Comparison of ENCODE assay signal across 8 cellular contexts in the genomic region with DNA sequence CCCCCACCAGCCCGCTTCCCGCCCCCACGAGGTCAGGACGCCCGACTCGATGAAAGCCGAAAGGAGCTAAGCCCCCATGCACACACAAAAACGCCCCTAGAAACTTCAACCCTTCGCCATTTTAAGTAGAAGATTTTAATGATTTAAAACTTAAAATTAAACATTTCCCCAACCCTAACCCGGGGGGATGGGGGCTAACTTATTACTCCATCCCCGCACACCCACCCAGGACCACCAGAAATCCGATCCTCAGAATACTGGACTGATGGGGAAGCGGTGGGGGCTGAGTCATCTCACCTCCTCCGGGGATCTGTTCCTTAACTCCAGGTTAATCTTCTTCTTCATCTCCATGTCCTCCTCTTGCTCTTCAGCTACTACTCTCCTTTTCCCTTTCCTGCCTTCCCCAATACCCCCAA. TPM values are rescaled to one million over a fixed set of nuclear protein-coding genes. Genes with fewer than 3 reads are reported as not detected.
DNase-seq lines count a peak whose midpoint lies in the region; ATAC-seq, FAIRE-seq and TF ChIP-seq lines count a peak whose summit lies in the region.

No MANE protein-coding gene starts in this region.

- TF ChIP-seq RAD21 in GM12878 (IDR thresholded peaks at IDR 0.05; ENCODE audit: insufficient read depth, low read depth, low read length), result no peak

- H3K4me1 Mint-ChIP-seq in type B pancreatic cell (ENCODE audit: unreplicated experiment), result peaks cover 9% of the 10 kb centered on the region
- H3K4me1 Mint-ChIP-seq in T-helper 17 cell, result peaks cover 19% of the 10 kb centered on the region

- H3K27ac ChIP-seq in DOHH2 (ENCODE audit: low read depth, low read length) (peak overlapping the region; percentile 89), KMS-11 (peak overlapping the region; percentile 90), GM12878 (ENCODE audit: control insufficient read depth, insufficient read depth) (peak overlapping the region; percentile 99), layer of hippocampus (ENCODE audit: low read depth, low read length) (peak overlapping the region; percentile 93)

- H3K27ac Mint-ChIP-seq in type B pancreatic cell (no peak overlapping the region), T-helper 17 cell (no peak overlapping the region)

- BruUV-seq in GM12878 (replicated peaks; lab: Mats Ljungman, UMichigan), result TSS peak; percentile 90

- H3K36me3 ChIP-seq in DOHH2 (ENCODE audit: control insufficient read depth, low read length) (peaks cover 47% of the 10 kb centered on the region), KMS-11 (ENCODE audit: insufficient read depth) (peaks cover under 1% of the 10 kb centered on the region; the same call in 1 of the 2 replicates), GM12878 (ENCODE audit: control insufficient read depth in 2 of 2, insufficient read depth in 2 of 2, low read length in 1 of 2) (peaks cover 0 to 5% of the 10 kb centered on the region in 2 experiments; a peak in 1 of 4 replicates)

- peaks cover 4% of the 10 kb centered on the region for H3K36me3 Mint-ChIP-seq in type B pancreatic cell
- H3K36me3 Mint-ChIP-seq in T-helper 17 cell (ENCODE audit: low read depth), result peaks cover 6% of the 10 kb centered on the region

- intact Hi-C loops in GM12878 (cut with micrococcal nuclease; ENCODE audit: unreplicated experiment), result loop anchor here (5.0 to 10.0 kb wide), 2 partner anchors 37 to 129 kb away; a partner anchor contains a TSS

- POLR2A ChIA-PET in GM12878 (lab: Charles Lee), result interaction anchor here (0.5 to 1.0 kb wide), 3 partner anchors 20 to 83 kb away, joined by 3 to 4 read pairs (median 4); no protein-coding TSS in a partner anchor

- peaks cover 3% of the 10 kb centered on the region; the same call in 1 of the 2 replicates for H3F3A ChIP-seq in DOHH2 (ENCODE audit: control insufficient read depth, insufficient read depth)

- SMC1A ChIA-PET in GM12878 (lab: Charles Lee; ENCODE audit: uncharacterized antibody, unreplicated experiment), result no interaction called here

- CTCF ChIA-PET in GM12878 (lab: Yijun Ruan, JAX), result interaction anchor here (0.7 kb wide), 1 partner anchor 62 kb away, joined by 3 read pairs; no protein-coding TSS in a partner anchor

- H4K20me1 ChIP-seq in DOHH2 (ENCODE audit: control insufficient read depth, insufficient read depth, low read depth, low read length) (peaks cover 4% of the 10 kb centered on the region; the same call in 1 of the 2 replicates), KMS-11 (ENCODE audit: insufficient read depth) (peaks cover 9% of the 10 kb centered on the region; the same call in 1 of the 2 replicates), GM12878 (ENCODE audit: control insufficient read depth, insufficient read depth) (no peaks in the 10 kb centered on the region)

- no peaks in the 10 kb centered on the region for H3K9me2 ChIP-seq in DOHH2 (replicated peaks; ENCODE audit: control insufficient read depth, low read length)

- TF ChIP-seq POLR2A in GM12878 (IDR thresholded peaks at IDR 0.05; ENCODE audit: low read depth, low read length), result no peak

- H3K9ac ChIP-seq in KMS-11 (peak overlapping the region; percentile 86), GM12878 (ENCODE audit: control insufficient read depth, insufficient read depth, low read length) (peak overlapping the region; percentile 100)

- RAD21 ChIA-PET in GM12878 (lab: Charles Lee; ENCODE audit: unreplicated experiment), result no interaction called here

- no peak for ATAC-seq in GM12878
- ATAC-seq in GM18858 (IDR thresholded peaks at IDR 0.05; ENCODE audit: unreplicated experiment), result no peak
- no peak for ATAC-seq in T-helper 17 cell

- TF ChIP-seq CTCF in DOHH2 (IDR thresholded peaks at IDR 0.05; ENCODE audit: low read depth, low read length, poor library complexity, severe bottlenecking) (no peak), KMS-11 (conservative IDR thresholded peaks at IDR 0.05; ENCODE audit: low read depth, low read length) (no peak; the same call in none of the 2 replicates), GM12878 (IDR thresholded peaks at IDR 0.05 in 2 of 3, conservative IDR thresholded peaks at IDR 0.05 in 1 of 3; ENCODE audit: control insufficient read depth in 2 of 3, extremely low read depth in 1 of 3, insufficient read depth in 1 of 3, low read depth in 3 of 3, low read length in 3 of 3) (no peak), type B pancreatic cell (conservative IDR thresholded peaks at IDR 0.05) (no peak)

- H2AFZ ChIP-seq in KMS-11 (ENCODE audit: low read depth) (peak overlapping the region; percentile 53), GM12878 (ENCODE audit: control insufficient read depth, low read depth, low read length) (peak overlapping the region; percentile 0; the same call in 1 of the 2 replicates)

- H3K9me3 ChIP-seq in DOHH2 (ENCODE audit: control insufficient read depth, insufficient read depth, low read length) (no peaks in the 10 kb centered on the region), GM12878 (replicated peaks; ENCODE audit: control insufficient read depth, insufficient read depth, low read length) (no peaks in the 10 kb centered on the region), T-helper 17 cell (ENCODE audit: control insufficient read depth, low read length, poor library complexity, severe bottlenecking) (no peaks in the 10 kb centered on the region)

- no peak for TF ChIP-seq EP300 in GM12878 (IDR thresholded peaks at IDR 0.05; ENCODE audit: borderline replicate concordance in 1 of 2, control insufficient read depth in 1 of 2, low read depth in 2 of 2, low read length in 2 of 2)

- H3K4me3 ChIP-seq in DOHH2 (ENCODE audit: low read length), result peak overlapping the region; percentile 95
- peak overlapping the region; percentile 99 for H3K4me3 ChIP-seq in KMS-11 (IDR thresholded peaks at IDR 0.05; ENCODE audit: insufficient read depth, low read depth, low read length)
- H3K4me3 ChIP-seq in GM12878, result peak overlapping the region; percentile 87

- H3K4me3 Mint-ChIP-seq in type B pancreatic cell, result no peak overlapping the region
- no peak overlapping the region for H3K4me3 Mint-ChIP-seq in T-helper 17 cell

- H3K4me2 ChIP-seq in DOHH2 (ENCODE audit: low read length) (peak overlapping the region; percentile 88), KMS-11 (peak overlapping the region; percentile 53), GM12878 (ENCODE audit: control insufficient read depth, insufficient read depth) (peak overlapping the region; percentile 56)

- H3K9me3 Mint-ChIP-seq in type B pancreatic cell, result no peaks in the 10 kb centered on the region

- H3K4me1 ChIP-seq in DOHH2 (ENCODE audit: control insufficient read depth, low read length) (peaks cover 24% of the 10 kb centered on the region), KMS-11 (ENCODE audit: low read depth, poor library complexity, severe bottlenecking) (peaks cover 30% of the 10 kb centered on the region), GM12878 (ENCODE audit: control insufficient read depth, insufficient read depth, low read length) (no peaks in the 10 kb centered on the region)

- in situ Hi-C loops in GM12878 (cut with MboI), result no loop called here

- H3K27me3 ChIP-seq in DOHH2 (ENCODE audit: control insufficient read depth, low read length) (no peaks in the 10 kb centered on the region), KMS-11 (ENCODE audit: insufficient read depth, low read depth) (no peaks in the 10 kb centered on the region), GM12878 (replicated peaks in 1 of 2; ENCODE audit: control insufficient read depth in 2 of 2, insufficient read depth in 2 of 2, low read length in 1 of 2) (no peaks in the 10 kb centered on the region), layer of hippocampus (ENCODE audit: control insufficient read depth, insufficient read depth, low read length) (no peaks in the 10 kb centered on the region)

- H3K27me3 Mint-ChIP-seq in type B pancreatic cell (no peaks in the 10 kb centered on the region), T-helper 17 cell (no peaks in the 10 kb centered on the region)

- no peak for DNase-seq in GM12878 (ENCODE audit: low read depth, low spot score)
- DNase-seq in type B pancreatic cell (ENCODE audit: extremely low spot score, unreplicated experiment), result peak; percentile 27
- no peak for DNase-seq in T-helper 17 cell
- DNase-seq in NCI-H1105 treated with DMSO at 0.1 percent for 48 hours (lab: John Stamatoyannopoulos, UW), result no peak

- 4% methylated on average over 14 of the region's 14 CpGs for WGBS in GM12878 (ENCODE audit: insufficient coverage, insufficient replicate concordance, low lambda C conversion rate, missing lambda C conversion rate)

- peaks cover 62% of the 10 kb centered on the region for H3K79me2 ChIP-seq in DOHH2 (ENCODE audit: control insufficient read depth, low read length)
- peaks cover 49% of the 10 kb centered on the region for H3K79me2 ChIP-seq in KMS-11 (ENCODE audit: insufficient read depth, low read depth)
- H3K79me2 ChIP-seq in GM12878 (ENCODE audit: control insufficient read depth, insufficient read depth, low read length), result peaks cover 53% of the 10 kb centered on the region

- FAIRE-seq in GM12878 (lab: Jason Lieb, UNC), result no peak

RNA-seq across cellular contexts. Expression of a gene that starts 0.5 kb away (rescaled TPM):
- total RNA-seq in GM12878 (2013; cell fraction: nucleolus; rRNA removed), result 14.2 and 14.8 TPM in 2 replicates
- total RNA-seq in GM12878 (2014; rRNA removed) (59.2 and 73.2 TPM in 2 replicates), GM12878 (2014; rRNA removed; fragmentation: Illumina TruSeq; extraction: Trizol) (106 and 111 TPM in 2 replicates), GM12878 (2021) (92.8 and 98.6 TPM in 2 replicates), type B pancreatic cell (ENCODE audit: low replicate concordance) (26.8 and 71.9 TPM in 2 replicates), T-helper 17 cell (10 to 100 TPM; 45.4 to 50.2 TPM)
- 36.7 TPM for polyA plus RNA-seq in GM12878 (2011; ENCODE audit: low read depth)
- polyA plus RNA-seq in GM12878 (2011; rRNA removed) (67.6 and 129 TPM in 2 replicates), GM12878 (2014; fragmentation: Illumina TruSeq; extraction: Trizol) (137 and 179 TPM in 2 replicates), GM12878 (2014; fragmentation: Nextera tagmentation; extraction: Ambion mirVana) (100 to 1,000 TPM; 142 to 250 TPM), GM12878 (2014; rRNA removed) (66.3 and 73.2 TPM in 2 replicates), GM12878 (2016; fragmentation: Nextera tagmentation; extraction: Ambion mirVana) (100 to 1,000 TPM; 240 to 243 TPM)
- 13.3 and 15.5 TPM in 2 replicates for polyA plus RNA-seq in GM12878 (2011; cell fraction: cytosol; rRNA removed)
- polyA plus RNA-seq in GM12878 (2011; cell fraction: nucleus; rRNA removed), result 7.3 and 13.6 TPM in 2 replicates
- 74.4 and 94.2 TPM in 2 replicates for polyA plus RNA-seq in GM12878 (2012)
- polyA minus RNA-seq in GM12878 (2011; rRNA and poly(A)+ RNA removed), result 26.5 and 33.6 TPM in 2 replicates
- polyA minus RNA-seq in GM12878 (2011; cell fraction: cytosol; rRNA and poly(A)+ RNA removed), result 25.5 and 28.5 TPM in 2 replicates
- 7.5 and 14.4 TPM in 2 replicates for polyA minus RNA-seq in GM12878 (2011; cell fraction: nucleus; rRNA and poly(A)+ RNA removed)

RNA-seq across cellular contexts. Expression of a gene that starts 22.1 kb away (rescaled TPM):
- not detected in 2 replicates for total RNA-seq in GM12878 (2013; cell fraction: nucleolus; rRNA removed)
- total RNA-seq in GM12878 (2014; rRNA removed), result not detected in 2 replicates
- not detected in 2 replicates for total RNA-seq in GM12878 (2014; rRNA removed; fragmentation: Illumina TruSeq; extraction: Trizol)
- not detected in 2 replicates for total RNA-seq in GM12878 (2021)
- 0.28 TPM for polyA plus RNA-seq in GM12878 (2011; ENCODE audit: low read depth)
- polyA plus RNA-seq in GM12878 (2011; rRNA removed), result not detected in 2 replicates
- not detected in 2 replicates for polyA plus RNA-seq in GM12878 (2011; cell fraction: cytosol; rRNA removed)
- polyA plus RNA-seq in GM12878 (2011; cell fraction: nucleus; rRNA removed), result not detected in 2 replicates
- 0.29 and 0.69 TPM in 2 replicates for polyA plus RNA-seq in GM12878 (2012)
- polyA plus RNA-seq in GM12878 (2014; fragmentation: Illumina TruSeq; extraction: Trizol), result not detected in 2 replicates
- under 1 TPM; 0.11 to 0.26 TPM for polyA plus RNA-seq in GM12878 (2014; fragmentation: Nextera tagmentation; extraction: Ambion mirVana)
- polyA plus RNA-seq in GM12878 (2014; rRNA removed), result not detected in 2 replicates
- polyA plus RNA-seq in GM12878 (2016; fragmentation: Nextera tagmentation; extraction: Ambion mirVana), result under 1 TPM; 0.32 to 0.35 TPM
- polyA minus RNA-seq in GM12878 (2011; rRNA and poly(A)+ RNA removed), result not detected in 2 replicates
- not detected in 2 replicates for polyA minus RNA-seq in GM12878 (2011; cell fraction: cytosol; rRNA and poly(A)+ RNA removed)
- polyA minus RNA-seq in GM12878 (2011; cell fraction: nucleus; rRNA and poly(A)+ RNA removed), result not detected in 2 replicates
- 0.43 and 42.9 TPM in 2 replicates for total RNA-seq in type B pancreatic cell (ENCODE audit: low replicate concordance)
- total RNA-seq in T-helper 17 cell, result not detected

RNA-seq across cellular contexts. Expression of a gene that starts 33.4 kb away (rescaled TPM):
- 83.3 and 89.3 TPM in 2 replicates for total RNA-seq in GM12878 (2013; cell fraction: nucleolus; rRNA removed)
- total RNA-seq in GM12878 (2014; rRNA removed) (93.7 and 95.7 TPM in 2 replicates), GM12878 (2014; rRNA removed; fragmentation: Illumina TruSeq; extraction: Trizol) (79.4 and 79.7 TPM in 2 replicates), GM12878 (2021) (130 TPM in 2 replicates), type B pancreatic cell (ENCODE audit: low replicate concordance) (148 and 174 TPM in 2 replicates), T-helper 17 cell (100 to 1,000 TPM; 118 TPM)
- polyA plus RNA-seq in GM12878 (2011; ENCODE audit: low read depth), result 60.5 TPM
- polyA plus RNA-seq in GM12878 (2011; rRNA removed) (95.5 and 116 TPM in 2 replicates), GM12878 (2014; fragmentation: Illumina TruSeq; extraction: Trizol) (83.0 and 106 TPM in 2 replicates), GM12878 (2014; fragmentation: Nextera tagmentation; extraction: Ambion mirVana) (10 to 100 TPM in 1 of 2 experiments, 1 to 10 TPM in 1; 6.7 to 13.5 TPM), GM12878 (2014; rRNA removed) (123 and 124 TPM in 2 replicates), GM12878 (2016; fragmentation: Nextera tagmentation; extraction: Ambion mirVana) (10 to 100 TPM; 37.0 to 40.3 TPM)
- polyA plus RNA-seq in GM12878 (2011; cell fraction: cytosol; rRNA removed), result 135 and 141 TPM in 2 replicates
- 84.7 and 101 TPM in 2 replicates for polyA plus RNA-seq in GM12878 (2011; cell fraction: nucleus; rRNA removed)
- 92.8 and 97.7 TPM in 2 replicates for polyA plus RNA-seq in GM12878 (2012)
- 136 and 150 TPM in 2 replicates for polyA minus RNA-seq in GM12878 (2011; rRNA and poly(A)+ RNA removed)
- 34.7 and 35.0 TPM in 2 replicates for polyA minus RNA-seq in GM12878 (2011; cell fraction: cytosol; rRNA and poly(A)+ RNA removed)
- 72.4 and 90.9 TPM in 2 replicates for polyA minus RNA-seq in GM12878 (2011; cell fraction: nucleus; rRNA and poly(A)+ RNA removed)

RNA-seq across cellular contexts. Expression of a gene that starts 37.1 kb away (rescaled TPM):
- total RNA-seq in GM12878 (2013; cell fraction: nucleolus; rRNA removed), result 1.5 and 2.6 TPM in 2 replicates
- total RNA-seq in GM12878 (2014; rRNA removed) (19.8 and 24.6 TPM in 2 replicates), GM12878 (2014; rRNA removed; fragmentation: Illumina TruSeq; extraction: Trizol) (24.0 and 24.6 TPM in 2 replicates), GM12878 (2021) (13.5 and 16.7 TPM in 2 replicates), type B pancreatic cell (ENCODE audit: low replicate concordance) (3.8 and 29.6 TPM in 2 replicates), T-helper 17 cell (1 to 10 TPM; 4.6 to 6.6 TPM)
- polyA plus RNA-seq in GM12878 (2011; ENCODE audit: low read depth), result 58.2 TPM
- polyA plus RNA-seq in GM12878 (2011; rRNA removed) (3.0 and 3.1 TPM in 2 replicates), GM12878 (2014; fragmentation: Illumina TruSeq; extraction: Trizol) (22.8 and 31.8 TPM in 2 replicates), GM12878 (2014; fragmentation: Nextera tagmentation; extraction: Ambion mirVana) (10 to 100 TPM; 80.3 to 87.7 TPM), GM12878 (2014; rRNA removed) (21.4 and 28.4 TPM in 2 replicates), GM12878 (2016; fragmentation: Nextera tagmentation; extraction: Ambion mirVana) (10 to 100 TPM; 32.7 to 33.0 TPM)
- polyA plus RNA-seq in GM12878 (2011; cell fraction: cytosol; rRNA removed), result 1.8 and 2.5 TPM in 2 replicates
- 2.3 and 2.5 TPM in 2 replicates for polyA plus RNA-seq in GM12878 (2011; cell fraction: nucleus; rRNA removed)
- 16.8 and 23.1 TPM in 2 replicates for polyA plus RNA-seq in GM12878 (2012)
- polyA minus RNA-seq in GM12878 (2011; rRNA and poly(A)+ RNA removed), result 0.82 TPM in 1 of 2 replicates, not detected in the other
- not detected in 2 replicates for polyA minus RNA-seq in GM12878 (2011; cell fraction: cytosol; rRNA and poly(A)+ RNA removed)
- polyA minus RNA-seq in GM12878 (2011; cell fraction: nucleus; rRNA and poly(A)+ RNA removed), result 0.36 and 1.1 TPM in 2 replicates

RNA-seq across cellular contexts. Expression of a gene that starts 46.9 kb away (rescaled TPM):
- 0.88 and 2.2 TPM in 2 replicates for total RNA-seq in GM12878 (2013; cell fraction: nucleolus; rRNA removed)
- total RNA-seq in GM12878 (2014; rRNA removed), result 0.68 and 0.76 TPM in 2 replicates
- total RNA-seq in GM12878 (2014; rRNA removed; fragmentation: Illumina TruSeq; extraction: Trizol), result 0.60 and 0.76 TPM in 2 replicates
- total RNA-seq in GM12878 (2021), result 0.54 and 1.4 TPM in 2 replicates
- 1.6 TPM for polyA plus RNA-seq in GM12878 (2011; ENCODE audit: low read depth)
- polyA plus RNA-seq in GM12878 (2011; rRNA removed), result 0.61 and 1.4 TPM in 2 replicates
- polyA plus RNA-seq in GM12878 (2011; cell fraction: cytosol; rRNA removed), result 0.96 and 1.1 TPM in 2 replicates
- 2.1 and 4.0 TPM in 2 replicates for polyA plus RNA-seq in GM12878 (2011; cell fraction: nucleus; rRNA removed)
- polyA plus RNA-seq in GM12878 (2012), result 1.5 and 2.5 TPM in 2 replicates
- 1.0 and 2.0 TPM in 2 replicates for polyA plus RNA-seq in GM12878 (2014; fragmentation: Illumina TruSeq; extraction: Trizol)
- under 1 TPM; 0.61 to 0.62 TPM for polyA plus RNA-seq in GM12878 (2014; fragmentation: Nextera tagmentation; extraction: Ambion mirVana)
- 1.2 and 1.3 TPM in 2 replicates for polyA plus RNA-seq in GM12878 (2014; rRNA removed)
- under 1 TPM; 0.44 to 0.66 TPM for polyA plus RNA-seq in GM12878 (2016; fragmentation: Nextera tagmentation; extraction: Ambion mirVana)
- polyA minus RNA-seq in GM12878 (2011; rRNA and poly(A)+ RNA removed), result 0.93 and 1.1 TPM in 2 replicates
- polyA minus RNA-seq in GM12878 (2011; cell fraction: cytosol; rRNA and poly(A)+ RNA removed), result not detected in 2 replicates
- 0.60 TPM in 1 of 2 replicates, not detected in the other for polyA minus RNA-seq in GM12878 (2011; cell fraction: nucleus; rRNA and poly(A)+ RNA removed)
- 1.4 and 5.1 TPM in 2 replicates for total RNA-seq in type B pancreatic cell (ENCODE audit: low replicate concordance)
- total RNA-seq in T-helper 17 cell, result 1 to 10 TPM; 3.6 to 4.5 TPM
